ENCODE assay signal across 7 cellular contexts in genomic region chr7:137987968-137988367, GRCh38. TPM values are rescaled to one million over a fixed set of nuclear protein-coding genes. Genes with fewer than 3 reads are reported as not detected.
A peak's percentile ranks its signal among the peaks of the same experiment; 100 is the strongest.
DNase-seq lines count a peak whose midpoint lies in the region; ATAC-seq lines count a peak whose summit lies in the region.

No MANE protein-coding gene starts in this region.

- peak overlapping the region; percentile 65 for H3K27ac ChIP-seq in subcutaneous abdominal adipose tissue (ENCODE audit: low read depth, low read length)

- no peaks in the 10 kb centered on the region for H3K36me3 ChIP-seq in subcutaneous abdominal adipose tissue (ENCODE audit: control insufficient read depth in 5 of 5, insufficient read depth in 5 of 5, low read length in 5 of 5)

- DNase-seq in NCI-H2029 treated with DMSO at 0.1 percent for 48 hours (lab: John Stamatoyannopoulos, UW) (no peak), NCI-H2227 (lab: John Stamatoyannopoulos, UW; ENCODE audit: unreplicated experiment) (no peak), HCEC 1CT (no peak)

- H3K9me3 ChIP-seq in subcutaneous abdominal adipose tissue (ENCODE audit: control insufficient read depth in 5 of 5, low read length in 5 of 5) = no peaks in the 10 kb centered on the region

- H3K9ac ChIP-seq in subcutaneous abdominal adipose tissue (ENCODE audit: low read length in 5 of 5) = peak overlapping the region in 1 of 5 donors; percentile 21

- no peak overlapping the region for H3K4me3 ChIP-seq in subcutaneous abdominal adipose tissue (ENCODE audit: low read depth in 1 of 5, low read length in 5 of 5)

- peaks cover 6% of the 10 kb centered on the region for H3K4me1 Mint-ChIP-seq in activated T-helper 17 cell treated with anti-CD3 and anti-CD28 coated beads, Interleukin-2, amount 50 U/mL, for 72 hours

- ATAC-seq in GM19397 (IDR thresholded peaks at IDR 0.05; ENCODE audit: unreplicated experiment) (peak; percentile 45), HG02938 (IDR thresholded peaks at IDR 0.05; ENCODE audit: unreplicated experiment) (peak; percentile 27)
- ATAC-seq in activated T-helper 17 cell treated with anti-CD3 and anti-CD28 coated beads, Interleukin-2, amount 50 U/mL, for 72 hours (replicated peaks) = peak; percentile 55

- H3K4me1 ChIP-seq in subcutaneous abdominal adipose tissue (ENCODE audit: control insufficient read depth in 5 of 5, insufficient read depth in 5 of 5, low read length in 5 of 5) = peaks cover 27 to 90% (median 84%) of the 10 kb centered on the region in 5 donors

- H3K27me3 Mint-ChIP-seq in activated T-helper 17 cell treated with anti-CD3 and anti-CD28 coated beads, Interleukin-2, amount 50 U/mL, for 72 hours = no peaks in the 10 kb centered on the region

- no peaks in the 10 kb centered on the region for H3K27me3 ChIP-seq in subcutaneous abdominal adipose tissue (ENCODE audit: control insufficient read depth in 5 of 5, insufficient read depth in 4 of 5, low read length in 5 of 5)

- H3K4me3 Mint-ChIP-seq in activated T-helper 17 cell treated with anti-CD3 and anti-CD28 coated beads, Interleukin-2, amount 50 U/mL, for 72 hours = no peak overlapping the region

- no peaks in the 10 kb centered on the region for H3K9me3 Mint-ChIP-seq in activated T-helper 17 cell treated with anti-CD3 and anti-CD28 coated beads, Interleukin-2, amount 50 U/mL, for 72 hours

- no peak overlapping the region for H3K27ac Mint-ChIP-seq in activated T-helper 17 cell treated with anti-CD3 and anti-CD28 coated beads, Interleukin-2, amount 50 U/mL, for 72 hours

- H3K36me3 Mint-ChIP-seq in activated T-helper 17 cell treated with anti-CD3 and anti-CD28 coated beads, Interleukin-2, amount 50 U/mL, for 72 hours (ENCODE audit: low read depth) = peaks cover 19% of the 10 kb centered on the region

RNA-seq across cellular contexts. Expression of gene CREB3L2, which starts 13.9 kb away (rescaled TPM):
- 10 to 100 TPM; 26.0 to 38.4 TPM for total RNA-seq in activated T-helper 17 cell treated with anti-CD3 and anti-CD28 coated beads, Interleukin-2, amount 50 U/mL, for 72 hours
